17 cellular contexts compared by ENCODE assay signal in the genomic region with DNA sequence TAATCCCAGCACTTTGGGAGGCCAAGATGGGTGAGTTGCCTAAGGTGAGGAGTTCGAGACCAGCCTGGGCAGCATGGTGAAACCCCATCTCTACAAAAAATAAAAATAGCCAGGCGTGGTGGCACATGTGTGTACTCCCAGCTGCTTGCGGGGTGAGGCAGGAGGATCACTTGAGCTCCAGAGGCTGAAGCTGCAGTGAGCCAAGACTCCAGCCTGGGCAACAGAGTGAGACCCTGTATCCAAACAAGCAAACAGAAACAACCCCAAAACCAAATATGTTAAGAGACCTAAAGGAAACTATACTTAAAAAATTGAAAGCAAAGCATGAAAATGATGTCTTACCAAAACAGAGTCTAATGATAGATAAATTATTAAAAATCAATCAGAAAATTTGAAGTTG. TPM values are rescaled to one million over a fixed set of nuclear protein-coding genes. Genes with fewer than 3 reads are reported as not detected.
DNase-seq lines count a peak whose midpoint lies in the region; ATAC-seq, FAIRE-seq and TF ChIP-seq lines count a peak whose summit lies in the region.
"Had no signal": no experiment of that assay in that cellular context is flagged by ENCODE, and none has a peak within 500 bp of the region (broad histone marks: within the 10 kb centered on the region; RNA-seq: fewer than 3 reads in every experiment).

No MANE protein-coding gene starts in this region.

- no peaks in the 10 kb centered on the region for H3K9me3 ChIP-seq in GM12878 (replicated peaks; ENCODE audit: control insufficient read depth, insufficient read depth, low read length)

- no peak for TF ChIP-seq RAD21 in GM12878 (IDR thresholded peaks at IDR 0.05; ENCODE audit: insufficient read depth, low read depth, low read length)

- POLR2A ChIA-PET in GM12878 (lab: Charles Lee) (interaction anchor here (1.0 to 3.9 kb wide), 2 partner anchors 11 to 12 kb away, joined by 3 to 13 read pairs; partner anchors contain the start of gene HNRNPAB), GM10248 (lab: Yijun Ruan, JAX) (interaction anchor here (1.3 to 5.1 kb wide), 3 partner anchors 10 to 14 kb away, joined by 5 to 39 read pairs (median 17); partner anchors contain the start of gene HNRNPAB)

- H3K4me3 ChIP-seq in HL-60 (replicated peaks; ENCODE audit: insufficient read depth, low read length), result no peak overlapping the region
- no peak overlapping the region for H3K4me3 ChIP-seq in GM12878

- TF ChIP-seq POLR2A in GM12878 (IDR thresholded peaks at IDR 0.05; ENCODE audit: low read depth, low read length) (0 out of 2 replicates have a peak, but pooled peaks have one; percentile 33), erythroblast (IDR thresholded peaks at IDR 0.05; ENCODE audit: low read length) (no peak)

- H3K4me1 ChIP-seq in GM12878 (ENCODE audit: control insufficient read depth, insufficient read depth, low read length), result no peaks in the 10 kb centered on the region; the same call in 1 of the 2 replicates

- CTCF ChIA-PET in activated naive CD4-positive, alpha-beta T cell treated with anti-CD3 and anti-CD28 coated beads for 36 hours (lab: Charles Lee), result no interaction called here
- CTCF ChIA-PET in GM12878 (lab: Yijun Ruan, JAX) (interaction anchor here (0.6 to 1.8 kb wide), 2 partner anchors 10 to 64 kb away, joined by 3 to 12 read pairs; no protein-coding TSS in a partner anchor), GM10248 (lab: Yijun Ruan, JAX) (interaction anchor here (0.9 kb wide), 1 partner anchor 12 kb away, joined by 3 read pairs; no protein-coding TSS in a partner anchor)

- peaks cover 29 to 35% of the 10 kb centered on the region in 2 experiments for H3K36me3 ChIP-seq in GM12878 (ENCODE audit: control insufficient read depth in 2 of 2, insufficient read depth in 2 of 2, low read length in 1 of 2)

- in situ Hi-C loops in GM12878 (cut with MboI), result no loop called here

- TF ChIP-seq CTCF in HL-60 (IDR thresholded peaks at IDR 0.05; ENCODE audit: insufficient read depth, low read length) (no peak), GM12878 (IDR thresholded peaks at IDR 0.05 in 2 of 3, conservative IDR thresholded peaks at IDR 0.05 in 1 of 3; ENCODE audit: control insufficient read depth in 2 of 3, extremely low read depth in 1 of 3, insufficient read depth in 1 of 3, low read depth in 3 of 3, low read length in 3 of 3) (no peak), neural crest cell (conservative IDR thresholded peaks at IDR 0.05) (no peak), GM10248 (IDR thresholded peaks at IDR 0.05; ENCODE audit: control extremely low read depth, extremely low read depth, low read depth, missing control alignments) (no peak)

- peak overlapping the region; percentile 72 for H3K27ac Mint-ChIP-seq in activated naive CD4-positive, alpha-beta T cell treated with anti-CD3 and anti-CD28 coated beads for 36 hours
- no peak overlapping the region for H3K27ac Mint-ChIP-seq in neural crest cell (ENCODE audit: unreplicated experiment)

- WGBS in GM12878 (ENCODE audit: insufficient coverage, insufficient replicate concordance, low lambda C conversion rate, missing lambda C conversion rate), result 85% methylated on average over 3 of the region's 3 CpGs

- intact Hi-C loops in activated naive CD4-positive, alpha-beta T cell treated with anti-CD3 and anti-CD28 coated beads for 36 hours (cut with micrococcal nuclease), result no loop called here
- intact Hi-C loops in GM12878 (cut with micrococcal nuclease; ENCODE audit: unreplicated experiment), result no loop called here

- no peaks in the 10 kb centered on the region; the same call in 1 of the 2 replicates for H4K20me1 ChIP-seq in GM12878 (ENCODE audit: control insufficient read depth, insufficient read depth)

- H3K9ac ChIP-seq in GM12878 (ENCODE audit: control insufficient read depth, insufficient read depth, low read length), result no peak overlapping the region

- no peaks in the 10 kb centered on the region; the same call in 1 of the 2 replicates for H3K79me2 ChIP-seq in GM12878 (ENCODE audit: control insufficient read depth, insufficient read depth, low read length)

- H2AFZ ChIP-seq in GM12878 (ENCODE audit: control insufficient read depth, low read depth, low read length), result no peak overlapping the region

- SMC1A ChIA-PET in GM12878 (lab: Charles Lee; ENCODE audit: uncharacterized antibody, unreplicated experiment), result interaction anchor here (1.0 to 1.5 kb wide), 3 partner anchors 9 to 17 kb away, joined by 3 to 6 read pairs (median 4); no protein-coding TSS in a partner anchor

- no peak overlapping the region for H3K4me3 Mint-ChIP-seq in activated naive CD4-positive, alpha-beta T cell treated with anti-CD3 and anti-CD28 coated beads for 36 hours
- peak overlapping the region; percentile 95 for H3K4me3 Mint-ChIP-seq in neural crest cell

- H3K27me3 ChIP-seq in HL-60 (ENCODE audit: insufficient read depth, poor library complexity, severe bottlenecking) (no peaks in the 10 kb centered on the region), GM12878 (replicated peaks in 1 of 2; ENCODE audit: control insufficient read depth in 2 of 2, insufficient read depth in 2 of 2, low read length in 1 of 2) (no peaks in the 10 kb centered on the region)

- H3K27ac ChIP-seq in HL-60 (replicated peaks) (peak overlapping the region; percentile 76), GM12878 (ENCODE audit: control insufficient read depth, insufficient read depth) (no peak overlapping the region)
- H3K27ac ChIP-seq: C4-2B had no signal

- H3K9me3 Mint-ChIP-seq in activated naive CD4-positive, alpha-beta T cell treated with anti-CD3 and anti-CD28 coated beads for 36 hours, result no peaks in the 10 kb centered on the region
- no peaks in the 10 kb centered on the region for H3K9me3 Mint-ChIP-seq in neural crest cell

- FAIRE-seq in GM12878 (lab: Jason Lieb, UNC), result no peak
- FAIRE-seq: A204.1, HTR-8/SVneo had no signal

- H3K27me3 Mint-ChIP-seq in activated naive CD4-positive, alpha-beta T cell treated with anti-CD3 and anti-CD28 coated beads for 36 hours (ENCODE audit: low read depth), result no peaks in the 10 kb centered on the region
- H3K27me3 Mint-ChIP-seq in neural crest cell (ENCODE audit: low read depth), result peaks cover 36% of the 10 kb centered on the region

- H3K4me1 Mint-ChIP-seq in activated naive CD4-positive, alpha-beta T cell treated with anti-CD3 and anti-CD28 coated beads for 36 hours (ENCODE audit: low read depth), result peaks cover 19% of the 10 kb centered on the region
- peaks cover 11% of the 10 kb centered on the region for H3K4me1 Mint-ChIP-seq in neural crest cell

- DNase-seq in activated naive CD4-positive, alpha-beta T cell treated with anti-CD3 and anti-CD28 coated beads for 36 hours, result no peak
- DNase-seq in activated naive CD4-positive, alpha-beta T cell treated with Interleukin-2 at 50 U/mL for 16 hours, result no peak
- DNase-seq in HL-60 (ENCODE audit: low read depth in 1 of 2, low spot score in 1 of 2) (no peak), GM12878 (ENCODE audit: low read depth, low spot score) (no peak), neural crest cell (ENCODE audit: low read depth, low spot score) (no peak), erythroblast (lab: John Stamatoyannopoulos, UW) (no peak), DMS53 (lab: John Stamatoyannopoulos, UW) (no peak), GM10248 (ENCODE audit: extremely low spot score) (no peak)
- DNase-seq: COR-L47, DMS153, HCEC 1CT, NCI-H1436 treated with DMSO at 0.1 percent for 48 hours, NCI-H2081, NCI-H510A treated with DMSO at 0.1 percent for 48 hours had no signal

- no peak for TF ChIP-seq EP300 in GM12878 (IDR thresholded peaks at IDR 0.05; ENCODE audit: borderline replicate concordance in 1 of 2, control insufficient read depth in 1 of 2, low read depth in 2 of 2, low read length in 2 of 2)

- H3K36me3 Mint-ChIP-seq in activated naive CD4-positive, alpha-beta T cell treated with anti-CD3 and anti-CD28 coated beads for 36 hours (ENCODE audit: low read depth), result peaks cover 47% of the 10 kb centered on the region
- H3K36me3 Mint-ChIP-seq in neural crest cell (ENCODE audit: low read depth), result peaks cover 42% of the 10 kb centered on the region

- no peak for ATAC-seq in GM12878

- no peak overlapping the region for H3K4me2 ChIP-seq in GM12878 (ENCODE audit: control insufficient read depth, insufficient read depth)

- RAD21 ChIA-PET in GM12878 (lab: Charles Lee; ENCODE audit: unreplicated experiment), result no interaction called here

- BruUV-seq in GM12878 (replicated peaks; lab: Mats Ljungman, UMichigan), result no TSS peak

RNA-seq across cellular contexts. Expression of gene HNRNPAB, which starts 12.4 kb away (rescaled TPM):
- 100 to 1,000 TPM; 251 to 262 TPM for total RNA-seq in activated naive CD4-positive, alpha-beta T cell treated with anti-CD3 and anti-CD28 coated beads for 36 hours
- total RNA-seq in GM12878 (2013; cell fraction: nucleolus; rRNA removed), result 21.9 and 24.9 TPM in 2 replicates
- total RNA-seq in GM12878 (2014; rRNA removed), result 120 and 134 TPM in 2 replicates
- total RNA-seq in GM12878 (2014; rRNA removed; fragmentation: Illumina TruSeq; extraction: Trizol), result 167 and 175 TPM in 2 replicates
- 311 and 330 TPM in 2 replicates for total RNA-seq in GM12878 (2021)
- polyA plus RNA-seq in GM12878 (2011; ENCODE audit: low read depth), result 118 TPM
- polyA plus RNA-seq in GM12878 (2011; rRNA removed), result 193 and 198 TPM in 2 replicates
- 148 and 169 TPM in 2 replicates for polyA plus RNA-seq in GM12878 (2011; cell fraction: cytosol; rRNA removed)
- polyA plus RNA-seq in GM12878 (2011; cell fraction: nucleus; rRNA removed), result 78.5 and 127 TPM in 2 replicates
- polyA plus RNA-seq in GM12878 (2012), result 119 and 164 TPM in 2 replicates
- 262 and 268 TPM in 2 replicates for polyA plus RNA-seq in GM12878 (2014; fragmentation: Illumina TruSeq; extraction: Trizol)
- 10 to 100 TPM; 42.3 to 77.6 TPM for polyA plus RNA-seq in GM12878 (2014; fragmentation: Nextera tagmentation; extraction: Ambion mirVana)
- polyA plus RNA-seq in GM12878 (2014; rRNA removed), result 299 and 332 TPM in 2 replicates
- polyA plus RNA-seq in GM12878 (2016; fragmentation: Nextera tagmentation; extraction: Ambion mirVana), result 100 to 1,000 TPM; 269 to 302 TPM
- polyA minus RNA-seq in GM12878 (2011; rRNA and poly(A)+ RNA removed), result 56.9 and 60.6 TPM in 2 replicates
- polyA minus RNA-seq in GM12878 (2011; cell fraction: cytosol; rRNA and poly(A)+ RNA removed), result 39.2 and 49.7 TPM in 2 replicates
- polyA minus RNA-seq in GM12878 (2011; cell fraction: nucleus; rRNA and poly(A)+ RNA removed), result 21.6 and 37.5 TPM in 2 replicates
- 464 and 466 TPM in 2 replicates for total RNA-seq in neural crest cell

RNA-seq across cellular contexts. Expression of gene PHYKPL, which starts 15.8 kb away (rescaled TPM):
- 10 to 100 TPM; 50.9 to 51.2 TPM for total RNA-seq in activated naive CD4-positive, alpha-beta T cell treated with anti-CD3 and anti-CD28 coated beads for 36 hours
- 144 and 151 TPM in 2 replicates for total RNA-seq in GM12878 (2013; cell fraction: nucleolus; rRNA removed)
- total RNA-seq in GM12878 (2014; rRNA removed), result 25.2 and 26.6 TPM in 2 replicates
- total RNA-seq in GM12878 (2014; rRNA removed; fragmentation: Illumina TruSeq; extraction: Trizol), result 23.3 and 23.5 TPM in 2 replicates
- 36.1 and 45.1 TPM in 2 replicates for total RNA-seq in GM12878 (2021)
- 16.0 TPM for polyA plus RNA-seq in GM12878 (2011; ENCODE audit: low read depth)
- polyA plus RNA-seq in GM12878 (2011; rRNA removed), result 39.9 and 53.9 TPM in 2 replicates
- polyA plus RNA-seq in GM12878 (2011; cell fraction: cytosol; rRNA removed), result 37.9 and 49.1 TPM in 2 replicates
- polyA plus RNA-seq in GM12878 (2011; cell fraction: nucleus; rRNA removed), result 213 and 242 TPM in 2 replicates
- polyA plus RNA-seq in GM12878 (2012), result 34.1 and 38.8 TPM in 2 replicates
- 17.3 and 22.9 TPM in 2 replicates for polyA plus RNA-seq in GM12878 (2014; fragmentation: Illumina TruSeq; extraction: Trizol)
- 1 to 10 TPM; 4.5 to 7.9 TPM for polyA plus RNA-seq in GM12878 (2014; fragmentation: Nextera tagmentation; extraction: Ambion mirVana)
- 40.6 and 42.3 TPM in 2 replicates for polyA plus RNA-seq in GM12878 (2014; rRNA removed)
- polyA plus RNA-seq in GM12878 (2016; fragmentation: Nextera tagmentation; extraction: Ambion mirVana), result 10 to 100 TPM; 26.0 to 29.0 TPM
- polyA minus RNA-seq in GM12878 (2011; rRNA and poly(A)+ RNA removed), result 63.2 and 88.8 TPM in 2 replicates
- polyA minus RNA-seq in GM12878 (2011; cell fraction: cytosol; rRNA and poly(A)+ RNA removed), result 9.1 and 13.4 TPM in 2 replicates
- polyA minus RNA-seq in GM12878 (2011; cell fraction: nucleus; rRNA and poly(A)+ RNA removed), result 79.1 and 138 TPM in 2 replicates
- total RNA-seq in neural crest cell, result 53.9 and 55.7 TPM in 2 replicates

RNA-seq across cellular contexts. Expression of gene GMCL2, which starts 29.6 kb away (rescaled TPM):
- total RNA-seq in activated naive CD4-positive, alpha-beta T cell treated with anti-CD3 and anti-CD28 coated beads for 36 hours, result not detected
- total RNA-seq in GM12878 (2013; cell fraction: nucleolus; rRNA removed), result not detected in 2 replicates
- total RNA-seq in GM12878 (2014; rRNA removed), result not detected in 2 replicates
- not detected in 2 replicates for total RNA-seq in GM12878 (2014; rRNA removed; fragmentation: Illumina TruSeq; extraction: Trizol)
- total RNA-seq in GM12878 (2021), result not detected in 2 replicates
- not detected for polyA plus RNA-seq in GM12878 (2011; ENCODE audit: low read depth)
- 0.04 TPM in 1 of 2 replicates, not detected in the other for polyA plus RNA-seq in GM12878 (2011; rRNA removed)
- polyA plus RNA-seq in GM12878 (2011; cell fraction: cytosol; rRNA removed), result not detected in 2 replicates
- polyA plus RNA-seq in GM12878 (2011; cell fraction: nucleus; rRNA removed), result not detected in 2 replicates
- polyA plus RNA-seq in GM12878 (2012), result not detected in 2 replicates
- polyA plus RNA-seq in GM12878 (2014; fragmentation: Illumina TruSeq; extraction: Trizol), result not detected in 2 replicates
- polyA plus RNA-seq in GM12878 (2014; fragmentation: Nextera tagmentation; extraction: Ambion mirVana), result not detected
- polyA plus RNA-seq in GM12878 (2014; rRNA removed), result not detected in 2 replicates
- under 1 TPM in 1 of 2 experiments, not detected in 1; 0.07 TPM for polyA plus RNA-seq in GM12878 (2016; fragmentation: Nextera tagmentation; extraction: Ambion mirVana)
- not detected in 2 replicates for polyA minus RNA-seq in GM12878 (2011; rRNA and poly(A)+ RNA removed)
- not detected in 2 replicates for polyA minus RNA-seq in GM12878 (2011; cell fraction: cytosol; rRNA and poly(A)+ RNA removed)
- polyA minus RNA-seq in GM12878 (2011; cell fraction: nucleus; rRNA and poly(A)+ RNA removed), result not detected in 2 replicates
- total RNA-seq in neural crest cell, result not detected in 2 replicates
